Comparison of ENCODE assay signal across 8 cellular contexts in genomic region chr3:186614597-186615483, GRCh38. TPM values are rescaled to one million over a fixed set of nuclear protein-coding genes. Genes with fewer than 3 reads are reported as not detected.
DNase-seq lines count a peak whose midpoint lies in the region; ATAC-seq and TF ChIP-seq lines count a peak whose summit lies in the region.

No MANE protein-coding gene starts in this region.

- peak overlapping the region; percentile 41; the same call in 1 of the 2 replicates for H3K4me2 ChIP-seq in DND-41 (ENCODE audit: insufficient read depth, low read length)

- H3K36me3 ChIP-seq in DND-41 (ENCODE audit: insufficient read depth, low read length) = no peaks in the 10 kb centered on the region

- H3K27ac ChIP-seq in DND-41 (ENCODE audit: low read length) (no peak overlapping the region), VCaP (no peak overlapping the region)

- POLR2A ChIA-PET in MCF 10A (lab: Yijun Ruan, JAX) = interaction anchor here (0.5 to 6.9 kb wide), 22 partner anchors 9 to 511 kb away, joined by 3 to 182 read pairs (median 4); partner anchors contain the start of genes DNAJB11, EIF4A2, RFC4 and TBCCD1

- H3K79me2 ChIP-seq in DND-41 (ENCODE audit: insufficient read depth, low read length) = no peaks in the 10 kb centered on the region

- H3K27me3 Mint-ChIP-seq in MCF 10A (ENCODE audit: insufficient read depth, unreplicated experiment) = no peaks in the 10 kb centered on the region

- no peak overlapping the region for H3K4me3 ChIP-seq in DND-41 (ENCODE audit: low read depth in 1 of 2, low read length in 2 of 2)

- DNase-seq in DND-41 (peak; percentile 81), NCI-H2107 (lab: John Stamatoyannopoulos, UW) (peak; percentile 87), MCF 10A (ENCODE audit: unreplicated experiment) (peak; percentile 78), iris pigment epithelial cell (ENCODE audit: low read depth) (peak; percentile 61)
- peak; percentile 56 to 70 (median 60) for DNase-seq in stimulated activated CD4-positive, alpha-beta T cell treated with anti-CD3 and anti-CD28 coated beads, Interleukin-1b, Interleukin-23, amount 100 ng/mL, for 24 hours (ENCODE audit: low read depth in 4 of 4, low spot score in 1 of 4)

- BruUV-seq in MCF 10A (replicated peaks; lab: Mats Ljungman, UMichigan) = no TSS peak

- H2AFZ ChIP-seq in DND-41 (ENCODE audit: low read depth, low read length) = peak overlapping the region; percentile 56

- H3K36me3 Mint-ChIP-seq in MCF 10A (ENCODE audit: insufficient read depth, unreplicated experiment) = no peaks in the 10 kb centered on the region

- peaks cover 33% of the 10 kb centered on the region for H3K27me3 ChIP-seq in DND-41 (ENCODE audit: insufficient read depth, low read length, poor library complexity)

- intact Hi-C loops in MCF 10A (cut with micrococcal nuclease) = no loop called here

- H3K9me3 Mint-ChIP-seq in MCF 10A (ENCODE audit: unreplicated experiment) = no peaks in the 10 kb centered on the region

- CTCF ChIA-PET in MCF 10A (lab: Yijun Ruan, JAX) = interaction anchor here (0.6 to 5.8 kb wide), 56 partner anchors 10 to 1049 kb away, joined by 3 to 100 read pairs (median 4); partner anchors contain the start of genes DNAJB11, EIF4A2 and TBCCD1

- H3K27ac Mint-ChIP-seq in MCF 10A (ENCODE audit: low read depth, unreplicated experiment) = no peak overlapping the region

- peaks cover 25% of the 10 kb centered on the region for H3K4me1 ChIP-seq in DND-41 (ENCODE audit: insufficient read depth, low read length)

- no peaks in the 10 kb centered on the region for H4K20me1 ChIP-seq in DND-41 (ENCODE audit: insufficient read depth, low read length)

- peak; percentile 98 for TF ChIP-seq CTCF in DND-41 (IDR thresholded peaks at IDR 0.05; ENCODE audit: borderline replicate concordance, extremely low read depth, low read length, poor library complexity, severe bottlenecking)
- peak; percentile 97 for TF ChIP-seq CTCF in VCaP (conservative IDR thresholded peaks at IDR 0.05)
- TF ChIP-seq CTCF in MCF 10A (IDR thresholded peaks at IDR 0.05; ENCODE audit: unreplicated experiment) = peak; percentile 94

- ATAC-seq in DND-41 (ENCODE audit: insufficient read depth, low read depth) = peak; percentile 69
- peak; percentile 61 for ATAC-seq in HG02678 (IDR thresholded peaks at IDR 0.05; ENCODE audit: unreplicated experiment)
- ATAC-seq in GM19397 (IDR thresholded peaks at IDR 0.05; ENCODE audit: unreplicated experiment) = no peak

- no peaks in the 10 kb centered on the region for H3K9me3 ChIP-seq in DND-41 (ENCODE audit: insufficient read depth, low read length, severe bottlenecking)

- no peak overlapping the region for H3K4me3 Mint-ChIP-seq in MCF 10A (ENCODE audit: unreplicated experiment)

- peaks cover 25% of the 10 kb centered on the region for H3K4me1 Mint-ChIP-seq in MCF 10A (ENCODE audit: insufficient read depth, unreplicated experiment)

- H3K9ac ChIP-seq in DND-41 (ENCODE audit: low read depth, low read length) = no peak overlapping the region

RNA-seq across cellular contexts. Expression of gene AHSG, which starts 2.0 kb away (rescaled TPM):
- not detected in 2 replicates for total RNA-seq in MCF 10A (2022)

RNA-seq across cellular contexts. Expression of gene FETUB, which starts 25.4 kb away (rescaled TPM):
- total RNA-seq in MCF 10A (2022) = 0.47 TPM in 1 of 2 replicates, not detected in the other

RNA-seq across cellular contexts. Expression of gene DNAJB11, which starts 44.3 kb away (rescaled TPM):
- total RNA-seq in MCF 10A (2022) = 116 and 166 TPM in 2 replicates

RNA-seq across cellular contexts. Expression of gene TBCCD1, which starts 47.7 kb away (rescaled TPM):
- 10.0 and 11.1 TPM in 2 replicates for total RNA-seq in MCF 10A (2022)

RNA-seq across cellular contexts. Expression of gene HRG, which starts 51.0 kb away (rescaled TPM):
- 0.16 and 0.20 TPM in 2 replicates for total RNA-seq in MCF 10A (2022)
